Comparison of ENCODE assay signal across 1 cellular context in the genomic region with DNA sequence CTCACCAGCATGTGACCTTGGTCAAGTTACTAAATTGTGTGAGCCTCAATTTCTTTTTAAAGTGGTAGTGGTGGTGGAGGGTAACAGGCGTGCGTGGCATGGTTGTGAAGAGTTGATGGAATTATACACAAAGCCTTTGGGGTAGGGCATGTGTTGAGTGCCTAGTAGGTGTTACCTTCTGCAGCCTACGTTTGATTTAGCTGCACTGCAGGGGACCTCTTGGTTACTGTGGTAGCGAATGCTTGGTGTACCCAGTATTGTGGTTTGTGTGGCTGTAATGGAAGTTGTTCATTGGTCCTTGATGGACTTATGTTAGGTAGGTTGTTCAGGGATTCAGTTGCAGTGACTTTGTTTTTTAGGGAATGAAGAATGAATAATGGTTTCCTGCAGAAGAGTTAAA.
TF ChIP-seq lines count a peak whose summit lies in the region.

No MANE protein-coding gene starts in this region.

TF ChIP-seq in IMR-90, 13 proteins besides CTCF, POLR2A, EP300 and RAD21:
- no peak for TF ChIP-seq RCOR1 (IDR thresholded peaks at IDR 0.05; ENCODE audit: insufficient replicate concordance, low read length)
- no peak for TF ChIP-seq NFE2L2 (IDR thresholded peaks at IDR 0.05; ENCODE audit: low read depth, low read length)
- TF ChIP-seq, protein P1, sequence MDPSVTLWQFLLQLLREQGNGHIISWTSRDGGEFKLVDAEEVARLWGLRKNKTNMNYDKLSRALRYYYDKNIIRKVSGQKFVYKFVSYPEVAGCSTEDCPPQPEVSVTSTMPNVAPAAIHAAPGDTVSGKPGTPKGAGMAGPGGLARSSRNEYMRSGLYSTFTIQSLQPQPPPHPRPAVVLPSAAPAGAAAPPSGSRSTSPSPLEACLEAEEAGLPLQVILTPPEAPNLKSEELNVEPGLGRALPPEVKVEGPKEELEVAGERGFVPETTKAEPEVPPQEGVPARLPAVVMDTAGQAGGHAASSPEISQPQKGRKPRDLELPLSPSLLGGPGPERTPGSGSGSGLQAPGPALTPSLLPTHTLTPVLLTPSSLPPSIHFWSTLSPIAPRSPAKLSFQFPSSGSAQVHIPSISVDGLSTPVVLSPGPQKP (IDR thresholded peaks at IDR 0.05; ENCODE audit: borderline replicate concordance, low read depth, low read length): no peak
- TF ChIP-seq, protein P2, sequence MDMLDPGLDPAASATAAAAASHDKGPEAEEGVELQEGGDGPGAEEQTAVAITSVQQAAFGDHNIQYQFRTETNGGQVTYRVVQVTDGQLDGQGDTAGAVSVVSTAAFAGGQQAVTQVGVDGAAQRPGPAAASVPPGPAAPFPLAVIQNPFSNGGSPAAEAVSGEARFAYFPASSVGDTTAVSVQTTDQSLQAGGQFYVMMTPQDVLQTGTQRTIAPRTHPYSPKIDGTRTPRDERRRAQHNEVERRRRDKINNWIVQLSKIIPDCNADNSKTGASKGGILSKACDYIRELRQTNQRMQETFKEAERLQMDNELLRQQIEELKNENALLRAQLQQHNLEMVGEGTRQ (IDR thresholded peaks at IDR 0.05; ENCODE audit: low read depth, low read length): no peak
- no peak for TF ChIP-seq CHD1 (IDR thresholded peaks at IDR 0.05; ENCODE audit: low read depth, low read length)
- TF ChIP-seq FOS (IDR thresholded peaks at IDR 0.05; ENCODE audit: low read depth, low read length): no peak
- no peak for TF ChIP-seq RFX5 (IDR thresholded peaks at IDR 0.05; ENCODE audit: low read depth, low read length)
- no peak for TF ChIP-seq CEBPB (IDR thresholded peaks at IDR 0.05; ENCODE audit: low read depth, low read length)
- TF ChIP-seq MAFK (IDR thresholded peaks at IDR 0.05; ENCODE audit: low read depth, low read length): no peak
- TF ChIP-seq BHLHE40 (IDR thresholded peaks at IDR 0.05; ENCODE audit: low read depth, low read length): no peak
TF ChIP-seq in IMR-90: peak in this region for 0.
